In the genomic region with DNA sequence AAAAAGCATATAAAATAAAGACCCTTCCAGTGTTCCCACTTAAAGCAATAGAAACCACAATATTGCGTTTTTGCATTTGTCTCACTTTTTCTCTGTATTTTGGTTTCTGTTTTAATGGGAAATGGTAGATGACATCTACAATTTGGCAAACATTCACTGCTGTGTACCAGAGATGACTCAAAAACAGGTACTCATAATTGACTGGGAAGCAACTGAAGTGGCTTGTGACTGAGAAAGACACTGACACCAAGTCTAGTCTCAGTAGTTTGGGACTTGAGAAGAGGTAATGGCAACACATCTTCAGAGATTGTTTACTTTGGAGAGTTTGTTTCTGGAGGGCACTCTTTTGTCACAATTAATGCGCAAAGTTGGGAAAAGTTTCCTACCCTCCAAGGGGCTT, we compare ENCODE assay signal across 1 cellular context.
TF ChIP-seq lines count a peak whose summit lies in the region.

No MANE protein-coding gene starts in this region.

TF ChIP-seq in K562, 482 proteins besides CTCF, POLR2A, EP300 and RAD21:
- TF ChIP-seq ZNF12 (CRISPR knock-in tag; IDR thresholded peaks at IDR 0.05) (no peak), MTA2 (IDR thresholded peaks at IDR 0.05; ENCODE audit: low read depth) (no peak), TEAD1 (CRISPR knock-in tag; IDR thresholded peaks at IDR 0.05) (no peak), U2AF2 (optimal IDR thresholded peaks at IDR 0.05; ENCODE audit: low read depth, low read length) (no peak), SMARCE1 (IDR thresholded peaks at IDR 0.05) (no peak), TRIM24 (IDR thresholded peaks at IDR 0.05) (no peak), NBN (IDR thresholded peaks at IDR 0.05; ENCODE audit: low read depth) (no peak), ZC3H4 (CRISPR knock-in tag; IDR thresholded peaks at IDR 0.05; ENCODE audit: borderline replicate concordance) (no peak), BRD4 (IDR thresholded peaks at IDR 0.05) (no peak)
- TF ChIP-seq, protein P1, sequence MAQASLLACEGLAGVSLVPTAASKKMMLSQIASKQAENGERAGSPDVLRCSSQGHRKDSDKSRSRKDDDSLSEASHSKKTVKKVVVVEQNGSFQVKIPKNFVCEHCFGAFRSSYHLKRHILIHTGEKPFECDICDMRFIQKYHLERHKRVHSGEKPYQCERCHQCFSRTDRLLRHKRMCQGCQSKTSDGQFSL (CRISPR knock-in tag; IDR thresholded peaks at IDR 0.05): no peak
- TF ChIP-seq, protein P1 (tag; IDR thresholded peaks at IDR 0.05): no peak
- TF ChIP-seq, protein P2, sequence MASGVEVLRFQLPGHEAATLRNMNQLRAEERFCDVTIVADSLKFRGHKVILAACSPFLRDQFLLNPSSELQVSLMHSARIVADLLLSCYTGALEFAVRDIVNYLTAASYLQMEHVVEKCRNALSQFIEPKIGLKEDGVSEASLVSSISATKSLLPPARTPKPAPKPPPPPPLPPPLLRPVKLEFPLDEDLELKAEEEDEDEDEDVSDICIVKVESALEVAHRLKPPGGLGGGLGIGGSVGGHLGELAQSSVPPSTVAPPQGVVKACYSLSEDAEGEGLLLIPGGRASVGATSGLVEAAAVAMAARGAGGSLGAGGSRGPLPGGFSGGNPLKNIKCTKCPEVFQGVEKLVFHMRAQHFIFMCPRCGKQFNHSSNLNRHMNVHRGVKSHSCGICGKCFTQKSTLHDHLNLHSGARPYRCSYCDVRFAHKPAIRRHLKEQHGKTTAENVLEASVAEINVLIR (CRISPR knock-in tag; IDR thresholded peaks at IDR 0.05): no peak
- TF ChIP-seq, protein P3, sequence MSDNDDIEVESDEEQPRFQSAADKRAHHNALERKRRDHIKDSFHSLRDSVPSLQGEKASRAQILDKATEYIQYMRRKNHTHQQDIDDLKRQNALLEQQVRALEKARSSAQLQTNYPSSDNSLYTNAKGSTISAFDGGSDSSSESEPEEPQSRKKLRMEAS (CRISPR knock-in tag; IDR thresholded peaks at IDR 0.05): no peak
- TF ChIP-seq, protein P4, sequence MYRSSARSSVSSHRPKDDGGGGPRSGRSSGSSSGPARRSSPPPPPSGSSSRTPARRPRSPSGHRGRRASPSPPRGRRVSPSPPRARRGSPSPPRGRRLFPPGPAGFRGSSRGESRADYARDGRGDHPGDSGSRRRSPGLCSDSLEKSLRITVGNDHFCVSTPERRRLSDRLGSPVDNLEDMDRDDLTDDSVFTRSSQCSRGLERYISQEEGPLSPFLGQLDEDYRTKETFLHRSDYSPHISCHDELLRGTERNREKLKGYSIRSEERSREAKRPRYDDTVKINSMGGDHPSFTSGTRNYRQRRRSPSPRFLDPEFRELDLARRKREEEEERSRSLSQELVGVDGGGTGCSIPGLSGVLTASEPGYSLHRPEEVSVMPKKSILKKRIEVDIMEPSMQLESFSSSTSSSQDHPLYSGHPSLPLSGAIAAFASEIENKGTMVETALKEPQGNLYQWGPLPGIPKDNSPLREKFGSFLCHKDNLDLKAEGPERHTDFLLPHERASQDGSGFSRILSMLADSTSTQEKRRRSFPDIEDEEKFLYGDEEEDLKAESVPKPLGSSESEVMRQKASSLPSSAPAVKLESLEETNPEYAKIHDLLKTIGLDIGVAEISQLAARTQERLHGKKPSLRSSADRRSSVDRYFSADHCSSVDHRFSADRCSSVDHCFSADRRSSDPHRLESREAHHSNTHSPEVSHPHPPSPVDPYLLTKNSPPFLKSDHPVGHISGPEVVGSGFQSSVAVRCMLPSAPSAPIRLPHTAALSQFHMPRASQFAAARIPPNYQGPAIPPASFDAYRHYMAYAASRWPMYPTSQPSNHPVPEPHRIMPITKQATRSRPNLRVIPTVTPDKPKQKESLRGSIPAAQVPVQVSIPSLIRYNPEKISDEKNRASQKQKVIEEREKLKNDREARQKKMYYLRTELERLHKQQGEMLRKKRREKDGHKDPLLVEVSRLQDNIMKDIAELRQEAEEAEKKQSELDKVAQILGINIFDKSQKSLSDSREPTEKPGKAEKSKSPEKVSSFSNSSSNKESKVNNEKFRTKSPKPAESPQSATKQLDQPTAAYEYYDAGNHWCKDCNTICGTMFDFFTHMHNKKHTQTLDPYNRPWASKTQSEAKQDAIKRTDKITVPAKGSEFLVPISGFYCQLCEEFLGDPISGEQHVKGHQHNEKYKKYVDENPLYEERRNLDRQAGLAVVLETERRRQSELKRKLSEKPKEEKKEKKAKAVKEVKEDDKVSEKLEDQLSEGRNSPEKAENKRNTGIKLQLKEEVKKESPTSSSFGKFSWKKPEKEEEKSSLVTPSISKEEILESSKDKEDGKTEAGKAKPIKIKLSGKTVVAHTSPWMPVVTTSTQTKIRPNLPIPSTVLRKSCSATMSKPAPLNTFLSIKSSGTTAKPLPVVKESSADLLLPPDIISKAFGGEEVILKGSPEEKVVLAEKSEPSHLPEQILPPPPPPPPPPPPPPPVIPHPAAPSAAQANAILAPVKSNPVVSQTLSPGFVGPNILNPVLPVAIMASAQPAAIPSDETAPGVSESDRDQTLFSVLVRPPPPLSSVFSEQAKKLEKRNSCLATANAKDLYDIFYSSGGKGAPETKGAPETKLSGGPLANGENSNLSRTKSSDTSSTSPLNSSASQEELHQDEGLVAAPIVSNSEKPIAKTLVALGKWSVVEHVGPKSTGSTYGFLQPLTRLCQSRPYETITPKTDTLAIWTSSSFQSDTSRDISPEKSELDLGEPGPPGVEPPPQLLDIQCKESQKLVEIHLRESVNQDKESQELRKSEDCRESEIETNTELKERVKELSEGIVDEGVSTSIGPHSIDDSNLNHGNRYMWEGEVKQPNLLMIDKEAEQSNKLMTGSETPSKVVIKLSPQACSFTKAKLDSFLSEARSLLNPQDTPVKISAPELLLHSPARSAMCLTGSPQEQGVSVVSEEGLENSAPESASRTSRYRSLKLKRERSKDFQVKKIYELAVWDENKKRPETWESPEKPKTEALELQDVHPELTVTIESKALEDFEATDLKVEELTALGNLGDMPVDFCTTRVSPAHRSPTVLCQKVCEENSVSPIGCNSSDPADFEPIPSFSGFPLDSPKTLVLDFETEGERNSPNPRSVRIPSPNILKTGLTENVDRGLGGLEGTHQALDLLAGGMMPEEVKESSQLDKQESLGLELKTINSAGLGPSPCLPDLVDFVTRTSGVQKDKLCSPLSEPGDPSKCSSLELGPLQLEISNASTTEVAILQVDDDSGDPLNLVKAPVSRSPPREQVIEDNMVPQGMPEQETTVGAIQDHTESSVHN (IDR thresholded peaks at IDR 0.05; ENCODE audit: borderline replicate concordance in 1 of 2, low read depth in 1 of 2): no peak
